In the genomic region with DNA sequence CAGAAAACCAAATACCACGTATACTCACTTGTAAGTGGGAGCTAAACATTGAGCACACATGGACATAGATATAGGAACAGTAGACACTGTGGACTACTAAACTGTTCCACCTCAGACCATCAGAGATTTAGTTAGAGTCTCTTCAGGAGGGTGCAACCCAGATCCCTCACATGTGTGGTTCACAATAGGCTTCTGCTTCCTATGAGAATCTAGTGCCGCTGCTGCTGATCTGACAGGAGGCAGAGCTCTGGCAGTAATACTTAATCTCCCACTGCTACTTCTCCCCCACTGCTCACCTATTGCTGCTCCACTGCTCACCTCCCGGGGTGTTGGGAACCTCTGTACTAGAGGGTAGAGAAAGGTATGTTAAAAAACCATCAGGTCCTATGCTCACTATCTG, we compare ENCODE assay signal across 19 cellular contexts.
DNase-seq lines count a peak whose midpoint lies in the region; ATAC-seq and TF ChIP-seq lines count a peak whose summit lies in the region.
"Had no signal": no experiment of that assay in that cellular context is flagged by ENCODE, and none has a peak within 500 bp of the region (broad histone marks: within the 10 kb centered on the region; RNA-seq: fewer than 3 reads in every experiment).

No MANE protein-coding gene starts in this region.

- no peaks in the 10 kb centered on the region for H3F3A ChIP-seq in neural progenitor cell (ENCODE audit: low read depth)

- H3K27me3 Mint-ChIP-seq in neural progenitor cell (ENCODE audit: insufficient read depth, low read depth): no peaks in the 10 kb centered on the region
- H3K27me3 Mint-ChIP-seq: B cell; CD4-positive, CD25-positive, alpha-beta regulatory T cell had no signal

- no peak overlapping the region for H3K4me3 Mint-ChIP-seq in neural progenitor cell
- H3K4me3 Mint-ChIP-seq: B cell; CD4-positive, CD25-positive, alpha-beta regulatory T cell; CD8-positive, alpha-beta T cell; HFFc6 had no signal

- H2AFZ ChIP-seq in neural progenitor cell (replicated peaks): no peak overlapping the region

- no peaks in the 10 kb centered on the region for H3K4me1 Mint-ChIP-seq in neural progenitor cell
- H3K4me1 Mint-ChIP-seq: B cell; CD4-positive, CD25-positive, alpha-beta regulatory T cell had no signal

- no peaks in the 10 kb centered on the region for H3K4me1 ChIP-seq in neural progenitor cell
- H3K4me1 ChIP-seq: BLaER1, Caco-2, HAP-1 had no signal

- H3K79me2 ChIP-seq in neural progenitor cell (ENCODE audit: low read depth): no peaks in the 10 kb centered on the region

- H3K9me3 ChIP-seq in neural progenitor cell (ENCODE audit: low read depth): no peaks in the 10 kb centered on the region
- H3K9me3 ChIP-seq: BLaER1, Caco-2, HAP-1 had no signal

- no peaks in the 10 kb centered on the region for H3K27me3 ChIP-seq in neural progenitor cell
- H3K27me3 ChIP-seq: BLaER1 had no signal

- H3K4me2 ChIP-seq in neural progenitor cell: no peak overlapping the region
- H3K4me2 ChIP-seq: BLaER1 had no signal

- no peak overlapping the region for H3K27ac Mint-ChIP-seq in neural progenitor cell
- H3K27ac Mint-ChIP-seq: B cell; CD4-positive, CD25-positive, alpha-beta regulatory T cell; CD8-positive, alpha-beta T cell; HFFc6 had no signal

- ATAC-seq in HG03108 (IDR thresholded peaks at IDR 0.05; ENCODE audit: unreplicated experiment): no peak
- ATAC-seq: CD8-positive, alpha-beta T cell had no signal

- DNase-seq in NCI-H82 (lab: John Stamatoyannopoulos, UW): peak; percentile 65
- no peak for DNase-seq in NCI-H82 treated with DMSO at 0.1 percent for 48 hours (lab: John Stamatoyannopoulos, UW; ENCODE audit: unreplicated experiment)
- DNase-seq in NCI-H69 (lab: John Stamatoyannopoulos, UW): peak; percentile 11
- peak; percentile 5 for DNase-seq in neural progenitor cell (ENCODE audit: low spot score)
- DNase-seq in inferior parietal cortex (ENCODE audit: extremely low spot score): no peak
- DNase-seq: Caco-2; CD4-positive, CD25-positive, alpha-beta regulatory T cell; CD8-positive, alpha-beta T cell; DMS153; DND-41; GDM1; GOT3; HFFc6 had no signal

- H3K9me3 Mint-ChIP-seq in neural progenitor cell: no peaks in the 10 kb centered on the region

- H3K36me3 Mint-ChIP-seq in neural progenitor cell: no peaks in the 10 kb centered on the region
- H3K36me3 Mint-ChIP-seq: CD4-positive, CD25-positive, alpha-beta regulatory T cell; CD8-positive, alpha-beta T cell had no signal

- TF ChIP-seq CTCF in neural progenitor cell (IDR thresholded peaks at IDR 0.05): no peak

- no peaks in the 10 kb centered on the region for H4K20me1 ChIP-seq in neural progenitor cell (ENCODE audit: low read depth)
- H4K20me1 ChIP-seq: BLaER1 had no signal

- H3K4me3 ChIP-seq in neural progenitor cell: no peak overlapping the region
- H3K4me3 ChIP-seq: BLaER1, HAP-1 had no signal

- H3K9ac ChIP-seq in neural progenitor cell: no peak overlapping the region
- H3K9ac ChIP-seq: BLaER1 had no signal

- H3K36me3 ChIP-seq in neural progenitor cell: no peaks in the 10 kb centered on the region
- H3K36me3 ChIP-seq: BLaER1, HAP-1 had no signal

- H3K27ac ChIP-seq in neural progenitor cell: no peak overlapping the region
- H3K27ac ChIP-seq: 22Rv1, BLaER1, C4-2B had no signal

Comparison
In these comparisons a context has a peak if more than half of its experiments do, and no peak if none do; other contexts are left out.
1. DNase-seq: peak in NCI-H82 (single experiment), NCI-H69 (single experiment) and neural progenitor cell (single experiment); none in NCI-H82 treated with DMSO at 0.1 percent for 48 hours (single experiment) and inferior parietal cortex (single experiment).